Comparison of ENCODE assay signal across 8 cellular contexts in genomic region chr13:36297259-36297599, GRCh38. TPM values are rescaled to one million over a fixed set of nuclear protein-coding genes. Genes with fewer than 3 reads are reported as not detected.
DNase-seq lines count a peak whose midpoint lies in the region; ATAC-seq and TF ChIP-seq lines count a peak whose summit lies in the region.

No MANE protein-coding gene starts in this region.

- no peak overlapping the region for H3K27ac Mint-ChIP-seq in endothelial cell (ENCODE audit: unreplicated experiment)
- peak overlapping the region in 5 of 6 donors; percentile 39 to 89 (median 73) for H3K27ac Mint-ChIP-seq in naive B cell

- BruUV-seq in Panc1 (replicated peaks; lab: Mats Ljungman, UMichigan), result TSS peak; percentile 80

- H3K9me3 ChIP-seq in HAP-1 (no peaks in the 10 kb centered on the region), Panc1 (ENCODE audit: control insufficient read depth, insufficient read depth, low read depth, low read length) (no peaks in the 10 kb centered on the region)

- DNase-seq in GM10266 (ENCODE audit: extremely low spot score), result peak; percentile 46
- peak in 1 of 2 experiments; percentile 47 for DNase-seq in HAP-1 (ENCODE audit: low spot score in 2 of 2)
- DNase-seq in Panc1 (ENCODE audit: low read depth, low spot score), result no peak
- DNase-seq in endothelial cell (ENCODE audit: low spot score), result no peak
- no peak for DNase-seq in naive B cell
- no peak for DNase-seq in glomerular visceral epithelial cell (ENCODE audit: extremely low spot score)
- DNase-seq in NCI-H2196 treated with DMSO at 0.1 percent for 48 hours (lab: John Stamatoyannopoulos, UW; ENCODE audit: unreplicated experiment), result no peak

- H3K27me3 ChIP-seq in HAP-1 (ENCODE audit: low read depth), result no peaks in the 10 kb centered on the region
- no peaks in the 10 kb centered on the region for H3K27me3 ChIP-seq in Panc1 (ENCODE audit: control insufficient read depth, insufficient read depth, low read length)

- CTCF ChIA-PET in Panc1 (lab: Charles Lee), result no interaction called here

- POLR2A ChIA-PET in Panc1 (lab: Charles Lee), result no interaction called here

- H3K9me3 Mint-ChIP-seq in endothelial cell (ENCODE audit: unreplicated experiment) (no peaks in the 10 kb centered on the region), naive B cell (no peaks in the 10 kb centered on the region)

- H3K4me3 Mint-ChIP-seq in endothelial cell (ENCODE audit: unreplicated experiment), result peak overlapping the region; percentile 92
- peak overlapping the region; percentile 84 to 95 (median 91) for H3K4me3 Mint-ChIP-seq in naive B cell

- H3K4me3 ChIP-seq in HAP-1 (peak overlapping the region; percentile 48), Panc1 (ENCODE audit: low read depth in 2 of 2, low read length in 2 of 2) (peak overlapping the region; percentile 63 to 82)

- intact Hi-C loops in Panc1 (cut with micrococcal nuclease; ENCODE audit: unreplicated experiment), result no loop called here

- H3K27me3 Mint-ChIP-seq in endothelial cell (ENCODE audit: unreplicated experiment), result peaks cover 4% of the 10 kb centered on the region
- H3K27me3 Mint-ChIP-seq in naive B cell, result peaks cover 16 to 30% (median 17%) of the 10 kb centered on the region in 3 donors

- TF ChIP-seq CTCF in GM10266 (IDR thresholded peaks at IDR 0.05; ENCODE audit: control insufficient read depth, insufficient read depth, low read depth, missing control alignments), result no peak
- no peak for TF ChIP-seq CTCF in Panc1 (IDR thresholded peaks at IDR 0.05)
- TF ChIP-seq CTCF in endothelial cell (IDR thresholded peaks at IDR 0.05; ENCODE audit: unreplicated experiment), result no peak

- H3K4me1 ChIP-seq in HAP-1 (peaks cover 26% of the 10 kb centered on the region), Panc1 (ENCODE audit: control insufficient read depth, insufficient read depth, low read length) (0 out of 2 replicates have a peak, but pooled peaks cover 3% of the 10 kb centered on the region)

- H3K36me3 Mint-ChIP-seq in endothelial cell (ENCODE audit: low read depth, unreplicated experiment) (no peaks in the 10 kb centered on the region), naive B cell (no peaks in the 10 kb centered on the region)

- H3K36me3 ChIP-seq in HAP-1 (replicated peaks) (no peaks in the 10 kb centered on the region; the same call in 1 of the 2 replicates), Panc1 (ENCODE audit: control insufficient read depth, insufficient read depth, low read length) (no peaks in the 10 kb centered on the region)

- no peaks in the 10 kb centered on the region for H3K4me1 Mint-ChIP-seq in endothelial cell (ENCODE audit: unreplicated experiment)
- H3K4me1 Mint-ChIP-seq in naive B cell, result peaks cover 0 to 16% (median 6%) of the 10 kb centered on the region in 3 donors

- ATAC-seq in Panc1 (peak; percentile 79), naive B cell (ENCODE audit: low read depth in 2 of 2) (no peak), HG02870 (IDR thresholded peaks at IDR 0.05; ENCODE audit: unreplicated experiment) (no peak)

- in situ Hi-C loops in HAP-1 (cut with MboI; ENCODE audit: low sequenced_read_pairs), result no loop called here
- in situ Hi-C loops in Panc1 (cut with HindIII; ENCODE audit: low pct_unique_long_range_greater_than_20kb, low sequenced_read_pairs), result no loop called here

- peak overlapping the region; percentile 74 for H3K27ac ChIP-seq in Panc1 (ENCODE audit: low read length)

RNA-seq across cellular contexts. Expression of gene CCDC169, which starts 0.4 kb away (rescaled TPM):
- 2.3 TPM for total RNA-seq in Panc1 (2021; ENCODE audit: unreplicated experiment)
- 0.29 TPM for polyA plus RNA-seq in Panc1 (2012; ENCODE audit: insufficient read length)
- 3.1 TPM for total RNA-seq in endothelial cell (ENCODE audit: unreplicated experiment)
- polyA plus RNA-seq in naive B cell (ENCODE audit: low read depth in 6 of 6), result under 1 TPM in 1 of 6 donors, not detected in 5; 0.46 TPM

RNA-seq across cellular contexts. Expression of gene SPART, which starts 49.0 kb away (rescaled TPM):
- 38.9 TPM for total RNA-seq in Panc1 (2021; ENCODE audit: unreplicated experiment)
- 28.4 TPM for polyA plus RNA-seq in Panc1 (2012; ENCODE audit: insufficient read length)
- 32.6 TPM for total RNA-seq in endothelial cell (ENCODE audit: unreplicated experiment)
- polyA plus RNA-seq in naive B cell (ENCODE audit: low read depth in 6 of 6), result 10 to 100 TPM; 14.7 to 47.9 (median 40.8) TPM
